In the genomic region with DNA sequence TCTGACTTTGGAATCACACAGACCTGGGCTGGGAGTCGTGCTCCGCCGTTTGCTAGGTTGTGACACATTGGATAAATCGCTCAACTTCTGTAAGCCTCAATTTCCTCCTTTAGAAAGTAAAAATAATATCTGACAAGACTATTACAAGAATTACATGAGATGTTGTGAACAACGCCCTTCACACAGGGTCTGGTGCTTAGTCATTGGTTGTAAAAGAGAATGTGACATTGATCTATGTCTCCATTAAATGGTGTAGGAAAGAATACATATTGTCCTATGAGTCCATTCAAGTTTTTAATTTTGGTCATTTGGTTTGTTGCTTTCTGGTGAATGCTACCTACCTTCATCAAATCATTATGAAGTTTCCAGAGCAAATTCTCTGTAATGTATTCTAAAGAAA, we compare ENCODE assay signal across 21 cellular contexts. TPM values are rescaled to one million over a fixed set of nuclear protein-coding genes. Genes with fewer than 3 reads are reported as not detected.
DNase-seq lines count a peak whose midpoint lies in the region; ATAC-seq and TF ChIP-seq lines count a peak whose summit lies in the region.
"Had no signal": no experiment of that assay in that cellular context is flagged by ENCODE, and none has a peak within 500 bp of the region (broad histone marks: within the 10 kb centered on the region; RNA-seq: fewer than 3 reads in every experiment).

No MANE protein-coding gene starts in this region.

- H3K4me2 ChIP-seq in GM23338 (no peak overlapping the region), smooth muscle cell (no peak overlapping the region)

- H3K9me2 ChIP-seq in GM23338 (ENCODE audit: insufficient read depth), result no peaks in the 10 kb centered on the region

- H3K27ac Mint-ChIP-seq in GM23338 (no peak overlapping the region), natural killer cell (no peak overlapping the region)
- H3K27ac Mint-ChIP-seq: CD4-positive, alpha-beta memory T cell had no signal

- H3K4me1 ChIP-seq in GM23338 (ENCODE audit: insufficient read depth) (no peaks in the 10 kb centered on the region), ascending aorta (no peaks in the 10 kb centered on the region), smooth muscle cell (ENCODE audit: low read depth) (peaks cover 6% of the 10 kb centered on the region)

- H3K4me1 Mint-ChIP-seq in GM23338 (peaks cover 6% of the 10 kb centered on the region; the same call in 2 of the 3 replicates), natural killer cell (peaks cover 0 to 15% of the 10 kb centered on the region in 2 donors)

- H3K9me3 ChIP-seq in ascending aorta (no peaks in the 10 kb centered on the region), smooth muscle cell (replicated peaks; ENCODE audit: low read depth) (no peaks in the 10 kb centered on the region)

- no peak overlapping the region for H3K4me3 ChIP-seq in GM23338
- no peak overlapping the region for H3K4me3 ChIP-seq in ascending aorta
- H3K4me3 ChIP-seq in smooth muscle cell, result no peak overlapping the region
- H3K4me3 ChIP-seq: SK-N-MC had no signal

- H3K36me3 ChIP-seq in GM23338 (ENCODE audit: insufficient read depth) (no peaks in the 10 kb centered on the region), ascending aorta (no peaks in the 10 kb centered on the region), smooth muscle cell (ENCODE audit: low read depth) (no peaks in the 10 kb centered on the region)

- intact Hi-C loops in natural killer cell (cut with micrococcal nuclease), result no loop called here
- intact Hi-C loops in ascending aorta (cut with DNase I), result no loop called here

- H3K27me3 Mint-ChIP-seq in GM23338 (ENCODE audit: insufficient read depth, low read depth, poor library complexity), result peaks cover 2% of the 10 kb centered on the region
- H3K27me3 Mint-ChIP-seq in natural killer cell (ENCODE audit: low read depth in 2 of 2), result peaks cover 17 to 26% of the 10 kb centered on the region in 2 donors

- ATAC-seq in GM23338 (no peak), natural killer cell (peak in 2 of 3 donors; percentile 37 to 57)
- ATAC-seq: HepG2 had no signal

- no peaks in the 10 kb centered on the region for H3K27me3 ChIP-seq in GM23338 (ENCODE audit: insufficient read depth)
- H3K27me3 ChIP-seq in ascending aorta, result no peaks in the 10 kb centered on the region
- peaks cover 7% of the 10 kb centered on the region for H3K27me3 ChIP-seq in smooth muscle cell (ENCODE audit: low read depth)

- TF ChIP-seq CTCF in GM23338 (conservative IDR thresholded peaks at IDR 0.05; ENCODE audit: low read depth in 2 of 2) (no peak), natural killer cell (IDR thresholded peaks at IDR 0.05) (no peak), ascending aorta (IDR thresholded peaks at IDR 0.05) (no peak), smooth muscle cell (IDR thresholded peaks at IDR 0.05; ENCODE audit: borderline replicate concordance, insufficient read depth, poor library complexity, severe bottlenecking) (no peak)

- H3K9ac ChIP-seq in smooth muscle cell (ENCODE audit: low read depth), result no peak overlapping the region

- no peaks in the 10 kb centered on the region for H3K36me3 Mint-ChIP-seq in GM23338 (ENCODE audit: low read depth)
- H3K36me3 Mint-ChIP-seq in natural killer cell, result no peaks in the 10 kb centered on the region
- H3K36me3 Mint-ChIP-seq: CD4-positive, alpha-beta memory T cell had no signal

- H3F3A ChIP-seq in GM23338 (replicated peaks; ENCODE audit: low read depth), result no peaks in the 10 kb centered on the region
- H3F3A ChIP-seq in smooth muscle cell (ENCODE audit: low read depth), result no peaks in the 10 kb centered on the region

- H3K4me3 Mint-ChIP-seq in GM23338 (no peak overlapping the region), natural killer cell (peak overlapping the region; percentile 13)
- H3K4me3 Mint-ChIP-seq: CD4-positive, alpha-beta memory T cell had no signal

- 0 out of 2 replicates have a peak overlapping the region, but pooled peaks have one; percentile 9 for H2AFZ ChIP-seq in GM23338
- H2AFZ ChIP-seq in smooth muscle cell (ENCODE audit: low read depth), result no peak overlapping the region

- whole genome bisulfite sequencing in smooth muscle cell (ENCODE audit: low lambda C conversion rate), result 58% methylated on average over 5 of the region's 5 CpGs

- H3K79me2 ChIP-seq in GM23338 (replicated peaks; ENCODE audit: insufficient read depth) (no peaks in the 10 kb centered on the region), smooth muscle cell (ENCODE audit: low read depth) (no peaks in the 10 kb centered on the region)

- no peaks in the 10 kb centered on the region for H4K20me1 ChIP-seq in GM23338 (replicated peaks; ENCODE audit: insufficient read depth)
- no peaks in the 10 kb centered on the region for H4K20me1 ChIP-seq in smooth muscle cell (ENCODE audit: low read depth)

- DNase-seq in GM23338 (ENCODE audit: low spot score), result no peak
- DNase-seq in NCI-H460 (ENCODE audit: extremely low read depth, low read depth), result peak; percentile 64
- no peak for DNase-seq in natural killer cell
- DNase-seq in DMS79 treated with DMSO at 0.1 percent for 48 hours (lab: John Stamatoyannopoulos, UW), result no peak
- DNase-seq in ascending aorta (ENCODE audit: low spot score in 2 of 2), result no peak
- DNase-seq in SIG-M5 treated with dmso at 0.1 percent for 504 hours (lab: John Stamatoyannopoulos, UW; ENCODE audit: unreplicated experiment), result no peak
- no peak for DNase-seq in smooth muscle cell (lab: John Stamatoyannopoulos, UW; ENCODE audit: unreplicated experiment)
- DNase-seq: ACHN; CD4-positive, alpha-beta memory T cell; DND-41; GF-D8; GOT3; MV-4-11; NCI-H1417 treated with DMSO at 0.1 percent for 48 hours; NCI-H2029; NCI-H2171 treated with DMSO at 0.1 percent for 48 hours; NCI-H510A treated with DMSO at 0.1 percent for 48 hours; OCI-M1 had no signal

- H3K9me3 Mint-ChIP-seq in GM23338 (no peaks in the 10 kb centered on the region), natural killer cell (no peaks in the 10 kb centered on the region)

- H3K27ac ChIP-seq in GM23338 (ENCODE audit: low read depth), result no peak overlapping the region
- peak overlapping the region; percentile 11 for H3K27ac ChIP-seq in angular gyrus (ENCODE audit: low read depth, low read length)
- no peak overlapping the region for H3K27ac ChIP-seq in ascending aorta
- H3K27ac ChIP-seq in smooth muscle cell (ENCODE audit: low read depth), result no peak overlapping the region
- H3K27ac ChIP-seq: SK-N-MC had no signal

TF ChIP-seq in GM23338, 12 proteins besides CTCF, POLR2A, EP300 and RAD21:
- TF ChIP-seq ZNF114 (CRISPR knock-in tag; IDR thresholded peaks at IDR 0.05), result no peak
- no peak for TF ChIP-seq EZH2 (IDR thresholded peaks at IDR 0.05; ENCODE audit: low read depth, unreplicated experiment)
- TF ChIP-seq, protein P1, sequence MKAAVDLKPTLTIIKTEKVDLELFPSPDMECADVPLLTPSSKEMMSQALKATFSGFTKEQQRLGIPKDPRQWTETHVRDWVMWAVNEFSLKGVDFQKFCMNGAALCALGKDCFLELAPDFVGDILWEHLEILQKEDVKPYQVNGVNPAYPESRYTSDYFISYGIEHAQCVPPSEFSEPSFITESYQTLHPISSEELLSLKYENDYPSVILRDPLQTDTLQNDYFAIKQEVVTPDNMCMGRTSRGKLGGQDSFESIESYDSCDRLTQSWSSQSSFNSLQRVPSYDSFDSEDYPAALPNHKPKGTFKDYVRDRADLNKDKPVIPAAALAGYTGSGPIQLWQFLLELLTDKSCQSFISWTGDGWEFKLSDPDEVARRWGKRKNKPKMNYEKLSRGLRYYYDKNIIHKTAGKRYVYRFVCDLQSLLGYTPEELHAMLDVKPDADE (IDR thresholded peaks at IDR 0.05), result no peak
TF ChIP-seq in GM23338: peak in this region for 0.

RNA-seq across cellular contexts. Expression of a gene that starts 12.6 kb away (rescaled TPM):
- total RNA-seq in GM23338 (2014; rRNA removed; shearing (Covaris generic)), result 0.24 and 0.39 TPM in 2 replicates
- polyA plus RNA-seq in GM23338 (2016; fragmentation: Nextera tagmentation; extraction: Ambion mirVana) (0.14 and 0.23 TPM in 2 replicates), smooth muscle cell (not detected in 2 replicates)
- total RNA-seq in NCI-H460 (2014; rRNA removed; shearing (Covaris generic)), result 2.4 and 2.6 TPM in 2 replicates
- polyA plus RNA-seq in NCI-H460 (2014; cell fraction: nucleus; rRNA removed), result 4.2 and 4.5 TPM in 2 replicates
- total RNA-seq in natural killer cell (1 to 10 TPM in 2 of 3 donors, under 1 TPM in 1; 0.12 to 2.9 (median 2.1) TPM), ascending aorta (not detected), smooth muscle cell (not detected in 2 replicates)
- total RNA-seq: CD4-positive, alpha-beta memory T cell had no signal
- polyA plus RNA-seq: CD4-positive, alpha-beta memory T cell; HepG2 had no signal
